In genomic region chr9:35714123-35714522, GRCh38 we compare ENCODE assay signal across 15 cellular contexts.
"Had no signal": no experiment of that assay in that cellular context is flagged by ENCODE, and none has a peak within 500 bp of the region (broad histone marks: within the 10 kb centered on the region; RNA-seq: fewer than 3 reads in every experiment).

No MANE protein-coding gene starts in this region.

- H3K27ac Mint-ChIP-seq: type B pancreatic cell had no signal

- DNase-seq: activated CD4-positive, alpha-beta memory T cell treated with anti-CD3 and anti-CD28 coated beads for 36 hours; activated CD4-positive, alpha-beta T cell treated with anti-CD3 and anti-CD28 coated beads for 1 hour; activated naive CD4-positive, alpha-beta T cell treated with Interleukin-2 at 50 U/mL for 16 hours; activated T-cell treated with anti-CD3 and anti-CD28 coated beads, Interleukin-2, amount 50 U/mL, for 48 hours; amniotic stem cell; colonic mucosa; naive thymus-derived CD4-positive, alpha-beta T cell; T-cell; T1000 had no signal

- H3K9me3 Mint-ChIP-seq: activated CD4-positive, alpha-beta memory T cell treated with anti-CD3 and anti-CD28 coated beads for 36 hours; T-cell; type B pancreatic cell had no signal

- H3K4me1 ChIP-seq: colonic mucosa had no signal

- H3K9me3 ChIP-seq: colonic mucosa, right atrium auricular region had no signal

- H3K27me3 ChIP-seq: colonic mucosa, right atrium auricular region had no signal

- H3K27ac ChIP-seq: colonic mucosa, epithelial cell of prostate, right atrium auricular region, SK-N-MC had no signal

- H3K4me2 ChIP-seq: smooth muscle cell had no signal

- H3K4me3 ChIP-seq: colonic mucosa, lung, right atrium auricular region, SK-N-MC, smooth muscle cell had no signal

- ATAC-seq: naive thymus-derived CD4-positive, alpha-beta T cell; T-cell had no signal
